ENCODE assay signal across 27 cellular contexts in genomic region chr3:175431396-175431795, GRCh38.
A peak's percentile ranks its signal among the peaks of the same experiment; 100 is the strongest.
DNase-seq lines count a peak whose midpoint lies in the region; FAIRE-seq and TF ChIP-seq lines count a peak whose summit lies in the region.
"Had no signal": no experiment of that assay in that cellular context is flagged by ENCODE, and none has a peak within 500 bp of the region (broad histone marks: within the 10 kb centered on the region; RNA-seq: fewer than 3 reads in every experiment).

No MANE protein-coding gene starts in this region.

- no peak for TF ChIP-seq CTCF in AG04449 (IDR thresholded peaks at IDR 0.05; ENCODE audit: insufficient read depth, low read length, missing control alignments)
- TF ChIP-seq CTCF in epithelial cell of proximal tubule (conservative IDR thresholded peaks at IDR 0.05; ENCODE audit: low read depth, low read length): no peak
- no peak for TF ChIP-seq CTCF in mesothelial cell of epicardium (IDR thresholded peaks at IDR 0.05; ENCODE audit: unreplicated experiment)
- no peak for TF ChIP-seq CTCF in RWPE1 (conservative IDR thresholded peaks at IDR 0.05; ENCODE audit: low read depth)

- H3K4me1 Mint-ChIP-seq in mesothelial cell of epicardium: peaks cover 29% of the 10 kb centered on the region
- H3K4me1 Mint-ChIP-seq: natural killer cell; stimulated activated naive B cell treated with anti-CD40 and anti-IgM and Interleukin-4, amounts not matched to agents 10 μg/mL and 1 μg/mL and 100 μg/mL, for 72 hours; T-helper 17 cell had no signal

- H3K36me3 Mint-ChIP-seq in mesothelial cell of epicardium: no peaks in the 10 kb centered on the region
- H3K36me3 Mint-ChIP-seq: natural killer cell; stimulated activated naive B cell treated with anti-CD40 and anti-IgM and Interleukin-4, amounts not matched to agents 10 μg/mL and 1 μg/mL and 100 μg/mL, for 72 hours had no signal

- POLR2A ChIA-PET in AG04449 (lab: Yijun Ruan, JAX): interaction anchor here (0.6 to 0.8 kb wide), 2 partner anchors 21 to 41 kb away, joined by 3 read pairs; no protein-coding TSS in a partner anchor
- POLR2A ChIA-PET in RWPE1 (lab: Yijun Ruan, JAX; ENCODE audit: low non-redundant PET): no interaction called here

- H3K27me3 Mint-ChIP-seq in mesothelial cell of epicardium (ENCODE audit: low read depth): no peaks in the 10 kb centered on the region
- H3K27me3 Mint-ChIP-seq: activated CD8-positive, alpha-beta T cell treated with anti-CD3 and anti-CD28 coated beads for 36 hours; activated T-cell treated with anti-CD3 and anti-CD28 coated beads, Interleukin-2, amount 50 U/mL, for 24 hours; CD4-positive, alpha-beta T cell; stimulated activated naive B cell treated with anti-CD40 and anti-IgM and Interleukin-4, amounts not matched to agents 10 μg/mL and 1 μg/mL and 100 μg/mL, for 72 hours; T-helper 17 cell had no signal

- H3K27ac ChIP-seq in RWPE1: no peak overlapping the region
- H3K27ac ChIP-seq: A549, breast epithelium had no signal

- no peak for TF ChIP-seq POLR2A in GM12891 (IDR thresholded peaks at IDR 0.05; ENCODE audit: low read depth, low read length)

- DNase-seq in AG04449 (ENCODE audit: low read depth, low spot score) (peak; percentile 93), M059J (ENCODE audit: low read depth) (peak; percentile 51), epithelial cell of proximal tubule (ENCODE audit: low read depth) (peak; percentile 93), mesothelial cell of epicardium (ENCODE audit: low spot score in 2 of 2, unreplicated experiment in 2 of 2) (no peak), globus pallidus (ENCODE audit: low spot score) (no peak), COR-L47 (lab: John Stamatoyannopoulos, UW) (no peak), GM12891 (ENCODE audit: insufficient read length, low spot score) (no peak), RWPE1 (ENCODE audit: low spot score) (no peak)
- DNase-seq: activated CD8-positive, alpha-beta T cell treated with anti-CD3 and anti-CD28 coated beads for 36 hours; activated naive CD4-positive, alpha-beta T cell treated with anti-CD3 and anti-CD28 coated beads, Interleukin-2, amount 50 U/mL, for 16 hours; activated T-cell treated with anti-CD3 and anti-CD28 coated beads, Interleukin-2, amount 50 U/mL, for 24 hours; CD4-positive, alpha-beta T cell; dermis blood vessel endothelial cell; DMS79 treated with DMSO at 0.1 percent for 48 hours; H7; KBM-7; natural killer cell; NCI-H1092; NCI-H524; stimulated activated CD4-positive, alpha-beta T cell treated with anti-CD3 and anti-CD28 coated beads, Interleukin-15, amount 100 ng/mL, for 24 hours; stimulated activated naive B cell treated with anti-CD40 and anti-IgM and Interleukin-4, amounts not matched to agents 10 μg/mL and 1 μg/mL and 100 μg/mL, for 72 hours; T-helper 17 cell had no signal

- peak overlapping the region; percentile 12 for H3K4me3 ChIP-seq in AG04449 (ENCODE audit: low read depth, low read length)
- peak overlapping the region; percentile 30 for H3K4me3 ChIP-seq in epithelial cell of proximal tubule (ENCODE audit: low read depth, low read length)
- H3K4me3 ChIP-seq: A549, breast epithelium, lung, tibial nerve had no signal

- H3K9me3 Mint-ChIP-seq in mesothelial cell of epicardium: no peaks in the 10 kb centered on the region
- H3K9me3 Mint-ChIP-seq: activated CD8-positive, alpha-beta T cell treated with anti-CD3 and anti-CD28 coated beads for 36 hours; activated T-cell treated with anti-CD3 and anti-CD28 coated beads, Interleukin-2, amount 50 U/mL, for 24 hours; CD4-positive, alpha-beta T cell; stimulated activated naive B cell treated with anti-CD40 and anti-IgM and Interleukin-4, amounts not matched to agents 10 μg/mL and 1 μg/mL and 100 μg/mL, for 72 hours had no signal

- no peak overlapping the region for H3K4me3 Mint-ChIP-seq in mesothelial cell of epicardium
- H3K4me3 Mint-ChIP-seq: activated CD8-positive, alpha-beta T cell treated with anti-CD3 and anti-CD28 coated beads for 36 hours; activated T-cell treated with anti-CD3 and anti-CD28 coated beads, Interleukin-2, amount 50 U/mL, for 24 hours; CD4-positive, alpha-beta T cell; natural killer cell; stimulated activated naive B cell treated with anti-CD40 and anti-IgM and Interleukin-4, amounts not matched to agents 10 μg/mL and 1 μg/mL and 100 μg/mL, for 72 hours; T-helper 17 cell had no signal

- H3K27ac Mint-ChIP-seq in mesothelial cell of epicardium: peak overlapping the region; percentile 66
- H3K27ac Mint-ChIP-seq: activated CD8-positive, alpha-beta T cell treated with anti-CD3 and anti-CD28 coated beads for 36 hours; activated T-cell treated with anti-CD3 and anti-CD28 coated beads, Interleukin-2, amount 50 U/mL, for 24 hours; CD4-positive, alpha-beta T cell; natural killer cell; stimulated activated naive B cell treated with anti-CD40 and anti-IgM and Interleukin-4, amounts not matched to agents 10 μg/mL and 1 μg/mL and 100 μg/mL, for 72 hours; T-helper 17 cell had no signal

- no peak for FAIRE-seq in GM12891 (lab: Jason Lieb, UNC)
- FAIRE-seq: A549, GM19239 had no signal

- CTCF ChIA-PET in AG04449 (lab: Yijun Ruan, JAX): interaction anchor here (0.5 kb wide), 1 partner anchor 200 kb away, joined by 3 read pairs; no protein-coding TSS in a partner anchor
- CTCF ChIA-PET in RWPE1 (lab: Yijun Ruan, JAX): no interaction called here

TF ChIP-seq in GM12891, 5 proteins besides CTCF, POLR2A, EP300 and RAD21:
- TF ChIP-seq PAX5 (IDR thresholded peaks at IDR 0.05; ENCODE audit: insufficient read depth, low read length, severe bottlenecking) (no peak), POLR2AphosphoS5 (IDR thresholded peaks at IDR 0.05; ENCODE audit: low read depth, low read length) (no peak), SPI1 (IDR thresholded peaks at IDR 0.05; ENCODE audit: low read depth, low read length) (no peak), POU2F2 (IDR thresholded peaks at IDR 0.05; ENCODE audit: low read depth, low read length) (no peak), TAF1 (IDR thresholded peaks at IDR 0.05; ENCODE audit: low read depth, low read length) (no peak)
TF ChIP-seq in GM12891: peak in this region for 0.

Comparison
In these comparisons a context has a peak if more than half of its experiments do, and no peak if none do; other contexts are left out.
1. DNase-seq: peak in AG04449 (single experiment), M059J (single experiment) and epithelial cell of proximal tubule (single experiment); none in mesothelial cell of epicardium (0 of 2), globus pallidus (single experiment), COR-L47 (single experiment), GM12891 (single experiment) and RWPE1 (single experiment).